8 cellular contexts compared by ENCODE assay signal in genomic region chr19:662962-663681, GRCh38. TPM values are rescaled to one million over a fixed set of nuclear protein-coding genes. Genes with fewer than 3 reads are reported as not detected.
DNase-seq lines count a peak whose midpoint lies in the region; ATAC-seq and TF ChIP-seq lines count a peak whose summit lies in the region.

RNF126 (minus strand) TSS chr19:663214; CDS start chr19:663121, 93 bp downstream.

- no peak for TF ChIP-seq RAD21 in Ishikawa (IDR thresholded peaks at IDR 0.05; ENCODE audit: low read depth)

- peak within 1 kb of the TSS; percentile 93 for H3K4me3 ChIP-seq in epithelial cell of proximal tubule (ENCODE audit: low read depth, low read length)

- ATAC-seq in GM21447 (IDR thresholded peaks at IDR 0.05; ENCODE audit: unreplicated experiment), result peak; percentile 41

- TF ChIP-seq EP300 in Ishikawa (IDR thresholded peaks at IDR 0.05; ENCODE audit: borderline replicate concordance), result no peak

- TF ChIP-seq CTCF in epithelial cell of proximal tubule (conservative IDR thresholded peaks at IDR 0.05; ENCODE audit: low read depth, low read length), result no peak

- DNase-seq in COLO829 (ENCODE audit: low spot score) (peak; percentile 93), OCI-M2 (lab: John Stamatoyannopoulos, UW; ENCODE audit: unreplicated experiment) (peak; percentile 12), activated T-cell treated with anti-CD3 and anti-CD28 coated beads for 48 hours (ENCODE audit: low read depth) (peak; percentile 94), epithelial cell of proximal tubule (ENCODE audit: low read depth) (no peak), mucosa of gallbladder (ENCODE audit: low spot score) (peak; percentile 95)
- DNase-seq in stimulated activated CD8-positive, alpha-beta memory T cell treated with anti-CD3 and anti-CD28 coated beads, Interleukin-4, amount 100 ng/mL, for 24 hours (ENCODE audit: low read depth), result peak; percentile 93

TF ChIP-seq in Ishikawa, 13 proteins besides CTCF, POLR2A, EP300 and RAD21:
- TF ChIP-seq YY1 (IDR thresholded peaks at IDR 0.05; ENCODE audit: low read depth), result peak; percentile 59; the same call in 1 of the 2 replicates
- no peak; the same call in none of the 2 replicates for TF ChIP-seq TAF1 (IDR thresholded peaks at IDR 0.05; ENCODE audit: low read depth)
- peak; percentile 37 for TF ChIP-seq MAX (IDR thresholded peaks at IDR 0.05)
- peak; percentile 57; the same call in 1 of the 2 replicates for TF ChIP-seq EGR1 (IDR thresholded peaks at IDR 0.05)

RNA-seq across cellular contexts. Expression of gene RNF126, which starts in this region (rescaled TPM):
- 102 and 161 TPM in 2 replicates for total RNA-seq in epithelial cell of proximal tubule
- total RNA-seq in mucosa of gallbladder, result 34.8 TPM
